In genomic region chr16:76123966-76124365, GRCh38 we compare ENCODE assay signal across 1 cellular context.
TF ChIP-seq lines count a peak whose summit lies in the region.

No MANE protein-coding gene starts in this region.

TF ChIP-seq in GM23338, 12 proteins besides CTCF, POLR2A, EP300 and RAD21:
- TF ChIP-seq REST (IDR thresholded peaks at IDR 0.05; ENCODE audit: unreplicated experiment) (no peak), ZNF331 (CRISPR knock-in tag; IDR thresholded peaks at IDR 0.05; ENCODE audit: low read depth) (no peak), NANOG (IDR thresholded peaks at IDR 0.05; ENCODE audit: borderline replicate concordance) (no peak), STAT1 (IDR thresholded peaks at IDR 0.05; ENCODE audit: unreplicated experiment) (no peak), EZH2 (IDR thresholded peaks at IDR 0.05; ENCODE audit: low read depth, unreplicated experiment) (no peak), CREB1 (CRISPR knock-in tag; IDR thresholded peaks at IDR 0.05; ENCODE audit: low read depth) (no peak)
